ENCODE assay signal across 10 cellular contexts in genomic region chr12:88325076-88325827, GRCh38.
A peak's percentile ranks its signal among the peaks of the same experiment; 100 is the strongest.
DNase-seq lines count a peak whose midpoint lies in the region; ATAC-seq and TF ChIP-seq lines count a peak whose summit lies in the region.
"Had no signal": no experiment of that assay in that cellular context is flagged by ENCODE, and none has a peak within 500 bp of the region (broad histone marks: within the 10 kb centered on the region; RNA-seq: fewer than 3 reads in every experiment).

No MANE protein-coding gene starts in this region.

- H3K9me3 ChIP-seq in body of pancreas (no peaks in the 10 kb centered on the region), skeletal muscle satellite cell (replicated peaks; ENCODE audit: low read length) (no peaks in the 10 kb centered on the region)

- no peaks in the 10 kb centered on the region for H3K4me1 ChIP-seq in GM23338 (ENCODE audit: insufficient read depth)
- no peaks in the 10 kb centered on the region for H3K4me1 ChIP-seq in body of pancreas
- peaks cover 29% of the 10 kb centered on the region for H3K4me1 ChIP-seq in skeletal muscle satellite cell (ENCODE audit: control insufficient read depth, insufficient read depth, low read length)

- no peaks in the 10 kb centered on the region for H4K20me1 ChIP-seq in GM23338 (replicated peaks; ENCODE audit: insufficient read depth)

- H3K4me2 ChIP-seq in GM23338 (no peak overlapping the region), skeletal muscle satellite cell (ENCODE audit: low read length) (peak overlapping the region; percentile 75)

- H3K27me3 ChIP-seq in GM23338 (ENCODE audit: insufficient read depth), result no peaks in the 10 kb centered on the region
- H3K27me3 ChIP-seq in body of pancreas, result no peaks in the 10 kb centered on the region
- no peaks in the 10 kb centered on the region for H3K27me3 ChIP-seq in skeletal muscle satellite cell (ENCODE audit: control insufficient read depth, insufficient read depth, low read length)

- H3K27ac Mint-ChIP-seq in GM23338, result peak overlapping the region; percentile 2; the same call in 1 of the 2 replicates
- H3K27ac Mint-ChIP-seq in activated naive CD8-positive, alpha-beta T cell treated with anti-CD3 and anti-CD28 coated beads for 36 hours, result no peak overlapping the region

- peak overlapping the region; percentile 34; the same call in 1 of the 2 replicates for H2AFZ ChIP-seq in GM23338

- WGBS in body of pancreas, 2 donors, result 40 to 70% methylated on average over 1 of the region's 1 CpG

- ATAC-seq in GM23338, result no peak
- peak; percentile 64 for ATAC-seq in body of pancreas
- no peak for ATAC-seq in GM21619 (IDR thresholded peaks at IDR 0.05; ENCODE audit: unreplicated experiment)

- H3K79me2 ChIP-seq in GM23338 (replicated peaks; ENCODE audit: insufficient read depth), result no peaks in the 10 kb centered on the region

- intact Hi-C loops in body of pancreas (cut with DNase I), result no loop called here

- TF ChIP-seq POLR2A in body of pancreas (IDR thresholded peaks at IDR 0.05), result no peak

- TF ChIP-seq CTCF in GM23338 (conservative IDR thresholded peaks at IDR 0.05; ENCODE audit: low read depth in 2 of 2) (no peak), body of pancreas (IDR thresholded peaks at IDR 0.05) (no peak)

- no peaks in the 10 kb centered on the region for H3K36me3 ChIP-seq in GM23338 (ENCODE audit: insufficient read depth)
- H3K36me3 ChIP-seq in body of pancreas (replicated peaks in 1 of 2; ENCODE audit: insufficient read depth in 1 of 2, low read depth in 2 of 2), result no peaks in the 10 kb centered on the region
- H3K36me3 ChIP-seq in skeletal muscle satellite cell (ENCODE audit: insufficient read depth, low read length), result no peaks in the 10 kb centered on the region

- no peaks in the 10 kb centered on the region for H3K27me3 Mint-ChIP-seq in GM23338 (ENCODE audit: insufficient read depth, low read depth, poor library complexity)
- no peaks in the 10 kb centered on the region for H3K27me3 Mint-ChIP-seq in activated naive CD8-positive, alpha-beta T cell treated with anti-CD3 and anti-CD28 coated beads for 36 hours

- no peaks in the 10 kb centered on the region for H3K4me1 Mint-ChIP-seq in GM23338
- H3K4me1 Mint-ChIP-seq in activated naive CD8-positive, alpha-beta T cell treated with anti-CD3 and anti-CD28 coated beads for 36 hours, result no peaks in the 10 kb centered on the region

- H3K4me3 Mint-ChIP-seq in GM23338, result no peak overlapping the region
- no peak overlapping the region for H3K4me3 Mint-ChIP-seq in activated naive CD8-positive, alpha-beta T cell treated with anti-CD3 and anti-CD28 coated beads for 36 hours

- no peaks in the 10 kb centered on the region for H3F3A ChIP-seq in GM23338 (replicated peaks; ENCODE audit: low read depth)

- H3K36me3 Mint-ChIP-seq in GM23338 (ENCODE audit: low read depth), result no peaks in the 10 kb centered on the region
- no peaks in the 10 kb centered on the region for H3K36me3 Mint-ChIP-seq in activated naive CD8-positive, alpha-beta T cell treated with anti-CD3 and anti-CD28 coated beads for 36 hours

- H3K9ac ChIP-seq in skeletal muscle satellite cell (ENCODE audit: low read depth, low read length), result peak overlapping the region; percentile 81

- H3K27ac ChIP-seq in GM23338 (ENCODE audit: low read depth), result no peak overlapping the region
- peak overlapping the region in 2 of 4 donors; percentile 46 to 64 for H3K27ac ChIP-seq in body of pancreas

- no peaks in the 10 kb centered on the region for H3K9me3 Mint-ChIP-seq in GM23338
- no peaks in the 10 kb centered on the region for H3K9me3 Mint-ChIP-seq in activated naive CD8-positive, alpha-beta T cell treated with anti-CD3 and anti-CD28 coated beads for 36 hours

- H3K4me3 ChIP-seq in GM23338, result no peak overlapping the region
- H3K4me3 ChIP-seq in body of pancreas, result no peak overlapping the region
- peak overlapping the region; percentile 38 for H3K4me3 ChIP-seq in skeletal muscle satellite cell (ENCODE audit: low read length)

- H3K9me2 ChIP-seq in GM23338 (ENCODE audit: insufficient read depth), result peaks cover 2% of the 10 kb centered on the region; the same call in 1 of the 2 replicates

- DNase-seq in GM23338 (ENCODE audit: low spot score) (no peak), body of pancreas (peak in 1 of 4 donors; percentile 4), hepatic stellate cell (ENCODE audit: low spot score) (peak; percentile 22), putamen (ENCODE audit: low spot score) (no peak), NCI-H1092 (lab: John Stamatoyannopoulos, UW) (no peak)
- DNase-seq in activated naive CD8-positive, alpha-beta T cell treated with anti-CD3 and anti-CD28 coated beads for 36 hours, result no peak
- DNase-seq: activated gamma-delta T cell treated with Interleukin-2 at 50 U/mL for 16 hours, islet precursor cell had no signal

TF ChIP-seq in GM23338, 12 proteins besides CTCF, POLR2A, EP300 and RAD21:
- TF ChIP-seq CREB1 (CRISPR knock-in tag; IDR thresholded peaks at IDR 0.05; ENCODE audit: low read depth), result no peak
- TF ChIP-seq NANOG (IDR thresholded peaks at IDR 0.05; ENCODE audit: borderline replicate concordance), result no peak
- TF ChIP-seq EZH2phosphoT487 (IDR thresholded peaks at IDR 0.05; ENCODE audit: unreplicated experiment), result no peak
- no peak for TF ChIP-seq EZH2 (IDR thresholded peaks at IDR 0.05; ENCODE audit: low read depth, unreplicated experiment)
